18 cellular contexts compared by ENCODE assay signal in genomic region chr17:72927146-72927545, GRCh38.
"Had no signal": no experiment of that assay in that cellular context is flagged by ENCODE, and none has a peak within 500 bp of the region (broad histone marks: within the 10 kb centered on the region; RNA-seq: fewer than 3 reads in every experiment).

No MANE protein-coding gene starts in this region.

- DNase-seq: colonic mucosa; dermis blood vessel endothelial cell; erythroblast; foreskin melanocyte; heart right ventricle; hypothalamus; left cardiac atrium; left ventricle myocardium superior; mesenchymal stem cell; midbrain; nucleus accumbens; ovary; retina; sigmoid colon; stimulated activated naive CD4-positive, alpha-beta T cell; stomach; substantia nigra had no signal

- ATAC-seq: heart right ventricle; left cardiac atrium; left ventricle myocardium superior; natural killer cell treated with Interleukin-12 subunit alpha and Interleukin-12 subunit beta and Interleukin-15 and Interleukin-18, amount 100 ng/mL, for 72 hours had no signal
